Comparison of ENCODE assay signal across 1 cellular context in genomic region chr9:13567833-13568232, GRCh38.
TF ChIP-seq lines count a peak whose summit lies in the region.

No MANE protein-coding gene starts in this region.

TF ChIP-seq in GM23338, 12 proteins besides CTCF, POLR2A, EP300 and RAD21 (continued from another document):
- no peak for TF ChIP-seq ZNF462 (CRISPR knock-in tag; IDR thresholded peaks at IDR 0.05)
- TF ChIP-seq CREB1 (CRISPR knock-in tag; IDR thresholded peaks at IDR 0.05; ENCODE audit: low read depth): no peak
- no peak for TF ChIP-seq EZH2phosphoT487 (IDR thresholded peaks at IDR 0.05; ENCODE audit: unreplicated experiment)
- TF ChIP-seq STAT1 (IDR thresholded peaks at IDR 0.05; ENCODE audit: unreplicated experiment): no peak
- no peak for TF ChIP-seq REST (IDR thresholded peaks at IDR 0.05; ENCODE audit: unreplicated experiment)
- no peak for TF ChIP-seq ZNF114 (CRISPR knock-in tag; IDR thresholded peaks at IDR 0.05)
- no peak for TF ChIP-seq EZH2 (IDR thresholded peaks at IDR 0.05; ENCODE audit: low read depth, unreplicated experiment)
- TF ChIP-seq POLR2AphosphoS5 (IDR thresholded peaks at IDR 0.05; ENCODE audit: low read depth): no peak
